In the genomic region with DNA sequence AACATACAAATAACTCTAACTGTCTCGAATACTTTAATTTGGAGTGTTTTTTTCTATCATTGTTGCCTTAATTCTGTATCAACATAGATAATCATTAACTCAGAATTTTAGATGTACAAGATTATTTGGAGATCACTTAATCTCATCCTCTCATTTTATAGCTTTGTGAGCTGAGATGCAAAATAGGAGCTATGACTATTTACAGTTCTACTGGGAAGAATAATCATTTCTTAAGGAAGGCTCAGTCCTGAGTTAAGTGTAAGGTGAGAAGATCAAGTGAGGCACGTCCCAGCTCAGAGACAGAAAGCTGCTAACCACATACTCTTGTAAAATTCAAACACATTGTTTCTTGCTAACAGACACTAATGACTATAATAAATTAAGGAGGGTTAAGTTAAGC, we compare ENCODE assay signal across 21 cellular contexts.
"Had no signal": no experiment of that assay in that cellular context is flagged by ENCODE, and none has a peak within 500 bp of the region (broad histone marks: within the 10 kb centered on the region; RNA-seq: fewer than 3 reads in every experiment).

No MANE protein-coding gene starts in this region.

- DNase-seq: islet precursor cell; left ventricle myocardium inferior; midbrain; mucosa of descending colon; naive thymus-derived CD4-positive, alpha-beta T cell; ovary; posterior cingulate gyrus; retina; right cardiac atrium; small intestine; spleen; stimulated activated CD4-positive, alpha-beta T cell treated with anti-CD3 and anti-CD28 coated beads, Interleukin-4, amount 100 ng/mL, for 24 hours; stimulated activated naive CD4-positive, alpha-beta T cell; tibial artery; trophoblast cell; upper lobe of right lung had no signal

- H3K27me3 ChIP-seq: hepatocyte, ovary, spleen, suprapubic skin, tibial artery, upper lobe of right lung had no signal

- H3K4me1 ChIP-seq: left ventricle myocardium inferior, prostate gland, spleen, suprapubic skin, tibial artery, upper lobe of right lung had no signal

- H3K9me3 ChIP-seq: left ventricle myocardium inferior, mucosa of descending colon, ovary, prostate gland, spleen, suprapubic skin, thoracic aorta, tibial artery, upper lobe of right lung had no signal

- H3K36me3 ChIP-seq: left ventricle myocardium inferior, ovary, prostate gland, spleen, suprapubic skin, thoracic aorta, tibial artery, upper lobe of right lung had no signal

- H3K4me3 ChIP-seq: hepatocyte, left ventricle myocardium inferior, lung, mucosa of descending colon, ovary, prostate gland, spleen, suprapubic skin, thoracic aorta, tibial artery, upper lobe of right lung had no signal

- H2AFZ ChIP-seq: hepatocyte had no signal

- H3K4me2 ChIP-seq: hepatocyte had no signal

- H3K79me2 ChIP-seq: hepatocyte had no signal

- H3K27ac ChIP-seq: hepatocyte, left ventricle myocardium inferior, ovary, prostate gland, spleen, suprapubic skin, thoracic aorta, tibial artery, upper lobe of right lung had no signal
